24 cellular contexts compared by ENCODE assay signal in the genomic region with DNA sequence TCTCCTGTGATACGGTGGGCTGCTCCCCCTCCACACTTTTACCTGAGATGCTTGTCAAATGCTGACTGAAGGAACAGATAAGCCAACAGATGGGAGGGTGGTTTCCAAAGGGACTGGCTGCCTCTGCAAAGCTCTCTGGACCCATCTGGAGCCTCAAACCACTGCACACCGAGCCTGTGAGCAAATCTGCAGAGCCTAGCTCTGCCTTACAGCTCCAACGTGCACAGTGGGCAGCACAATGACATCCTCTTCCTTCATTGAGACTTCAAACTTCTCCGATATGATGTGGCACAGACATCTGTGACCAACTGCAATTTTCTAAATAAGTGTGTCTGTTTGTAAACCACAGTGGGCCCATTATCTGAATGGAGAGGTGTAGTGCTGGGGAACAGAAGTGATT. TPM values are rescaled to one million over a fixed set of nuclear protein-coding genes. Genes with fewer than 3 reads are reported as not detected.
"Had no signal": no experiment of that assay in that cellular context is flagged by ENCODE, and none has a peak within 500 bp of the region (broad histone marks: within the 10 kb centered on the region; RNA-seq: fewer than 3 reads in every experiment).

No MANE protein-coding gene starts in this region.

- H3K9me3 ChIP-seq: left lung, ovary, prostate gland, thoracic aorta, vagina had no signal

- ATAC-seq: activated CD4-positive, CD25-positive, alpha-beta regulatory T cell treated with anti-CD3 and anti-CD28 coated beads, Interleukin-2, amount 50 U/mL, for 24 hours; activated naive CD8-positive, alpha-beta T cell treated with anti-CD3 and anti-CD28 coated beads, Interleukin-2, amount 50 U/mL, for 24 hours; esophagus mucosa; left lung; naive thymus-derived CD8-positive, alpha-beta T cell had no signal

- H3K27me3 Mint-ChIP-seq: activated CD4-positive, alpha-beta T cell treated with anti-CD3 and anti-CD28 coated beads, Interleukin-2, amount 10 ng/mL, durations not matched to agents 7 days and 5 days; activated naive CD8-positive, alpha-beta T cell treated with anti-CD3 and anti-CD28 coated beads, Interleukin-2, amount 50 U/mL, for 24 hours; naive thymus-derived CD8-positive, alpha-beta T cell; type B pancreatic cell had no signal

- H3K9me3 Mint-ChIP-seq: activated CD4-positive, alpha-beta T cell treated with anti-CD3 and anti-CD28 coated beads, Interleukin-2, amount 10 ng/mL, durations not matched to agents 7 days and 5 days; activated naive CD8-positive, alpha-beta T cell treated with anti-CD3 and anti-CD28 coated beads, Interleukin-2, amount 50 U/mL, for 24 hours; immature natural killer cell; naive thymus-derived CD8-positive, alpha-beta T cell; type B pancreatic cell had no signal

- DNase-seq: activated CD4-positive, alpha-beta T cell treated with anti-CD3 and anti-CD28 coated beads, Interleukin-2, amount 10 ng/mL, durations not matched to agents 7 days and 5 days; activated gamma-delta T cell; activated naive CD4-positive, alpha-beta T cell treated with anti-CD3 and anti-CD28 coated beads, Interleukin-2, amount 50 U/mL, for 16 hours; activated naive CD8-positive, alpha-beta T cell treated with anti-CD3 and anti-CD28 coated beads, Interleukin-2, amount 50 U/mL, for 24 hours; activated T-cell treated with anti-CD3 and anti-CD28 coated beads, Interleukin-2, amount 50 U/mL, for 48 hours; dermis blood vessel endothelial cell; effector CD8-positive, alpha-beta T cell; glutamatergic neuron; immature natural killer cell; left lung; naive thymus-derived CD8-positive, alpha-beta T cell; ovary; stimulated activated CD4-positive, alpha-beta T cell treated with anti-CD3 and anti-CD28 coated beads, Interleukin-4, amount 100 ng/mL, for 1 hour; stimulated activated naive CD4-positive, alpha-beta T cell treated with Interleukin-2 at 50 U/mL for 16 hours had no signal

- H3K4me3 Mint-ChIP-seq: activated CD4-positive, alpha-beta T cell treated with anti-CD3 and anti-CD28 coated beads, Interleukin-2, amount 10 ng/mL, durations not matched to agents 7 days and 5 days; activated naive CD8-positive, alpha-beta T cell treated with anti-CD3 and anti-CD28 coated beads, Interleukin-2, amount 50 U/mL, for 24 hours; immature natural killer cell; naive thymus-derived CD8-positive, alpha-beta T cell; type B pancreatic cell had no signal

- H3K27ac Mint-ChIP-seq: activated naive CD8-positive, alpha-beta T cell treated with anti-CD3 and anti-CD28 coated beads, Interleukin-2, amount 50 U/mL, for 24 hours; type B pancreatic cell had no signal

RNA-seq across cellular contexts. Expression of a gene that starts 26.2 kb away (rescaled TPM):
- total RNA-seq: activated CD4-positive, alpha-beta T cell treated with anti-CD3 and anti-CD28 coated beads, Interleukin-2, amount 10 ng/mL, durations not matched to agents 7 days and 5 days; activated CD8-positive, alpha-beta memory T cell treated with anti-CD3 and anti-CD28 coated beads for 36 hours; dermis blood vessel endothelial cell; endothelial cell of umbilical vein; esophagus mucosa; hepatocyte; kidney epithelial cell; left lung; naive thymus-derived CD8-positive, alpha-beta T cell; prostate gland; thoracic aorta; vagina had no signal
